ENCODE assay signal across 20 cellular contexts in genomic region chr13:27020415-27020814, GRCh38.
"Had no signal": no experiment of that assay in that cellular context is flagged by ENCODE, and none has a peak within 500 bp of the region (broad histone marks: within the 10 kb centered on the region; RNA-seq: fewer than 3 reads in every experiment).

No MANE protein-coding gene starts in this region.

- H3K36me3 ChIP-seq: neural progenitor cell, prostate gland, tibial artery had no signal

- H3K27me3 ChIP-seq: neural progenitor cell had no signal

- H3K27ac ChIP-seq: epithelial cell of prostate, neural progenitor cell, prostate gland, tibial artery had no signal

- H3K4me3 ChIP-seq: neural progenitor cell, prostate gland, tibial artery had no signal

- H3K4me1 ChIP-seq: tibial artery had no signal

- DNase-seq: activated CD4-positive, alpha-beta T cell treated with anti-CD3 and anti-CD28 coated beads, Interleukin-2, amount 10 ng/mL, durations not matched to agents 7 days and 5 days; activated CD4-positive, CD25-positive, alpha-beta regulatory T cell treated with anti-CD3 and anti-CD28 coated beads, Interleukin-2, amount 50 U/mL, for 72 hours; activated CD8-positive, alpha-beta T cell treated with anti-CD3 and anti-CD28 coated beads, Interleukin-2, amount 10 ng/mL, durations not matched to agents 7 days and 5 days; activated naive CD4-positive, alpha-beta T cell; activated naive CD8-positive, alpha-beta T cell treated with anti-CD3 and anti-CD28 coated beads for 36 hours; activated T-cell treated with anti-CD3 and anti-CD28 coated beads, Interleukin-2, amount 50 U/mL, for 24 hours; amniotic stem cell; cortex of kidney; kidney glomerular epithelial cell; left ventricle myocardium superior; mammary epithelial cell; naive thymus-derived CD8-positive, alpha-beta T cell; stimulated activated CD4-positive, alpha-beta T cell treated with anti-CD3 and anti-CD28 coated beads, Interleukin-4, amount 100 ng/mL, for 24 hours; stimulated activated naive CD4-positive, alpha-beta T cell treated with Interleukin-2 at 50 U/mL for 16 hours; substantia nigra; tibial artery had no signal

- ATAC-seq: activated CD8-positive, alpha-beta T cell treated with anti-CD3 and anti-CD28 coated beads, Interleukin-2, amount 10 ng/mL, durations not matched to agents 7 days and 5 days; left ventricle myocardium superior; naive thymus-derived CD8-positive, alpha-beta T cell; SK-N-SH treated with all-trans-retinoic acid at 6 μM for 48 hours had no signal

- H3K9me3 ChIP-seq: prostate gland, tibial artery had no signal

- H3K9ac ChIP-seq: neural progenitor cell had no signal
